Comparison of ENCODE assay signal across 1 cellular context in genomic region chr10:23157239-23157661, GRCh38.
TF ChIP-seq lines count a peak whose summit lies in the region.

No MANE protein-coding gene starts in this region.

TF ChIP-seq in IMR-90, 13 proteins besides CTCF, POLR2A, EP300 and RAD21 (continued from another document):
- no peak for TF ChIP-seq CHD1 (IDR thresholded peaks at IDR 0.05; ENCODE audit: low read depth, low read length)
TF ChIP-seq in IMR-90: peak in this region for 0.
